In the genomic region with DNA sequence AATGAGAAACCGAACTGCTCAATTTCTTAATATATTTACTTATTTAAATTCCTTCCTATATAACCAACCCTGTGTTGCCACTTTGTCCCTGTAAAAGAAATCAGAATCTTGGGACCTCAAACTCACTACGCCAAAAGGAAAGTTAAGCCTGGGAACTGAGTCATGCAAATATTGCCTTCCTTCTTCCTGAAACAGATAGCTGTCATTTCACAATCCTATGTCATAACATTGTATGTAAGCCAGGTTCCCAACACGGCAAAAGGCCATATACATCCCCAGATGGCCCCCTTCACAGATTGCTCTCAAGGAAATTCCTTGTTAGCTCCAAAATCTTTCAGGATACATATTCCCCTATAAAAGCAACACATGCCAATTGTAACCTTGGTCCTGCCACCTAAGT, we compare ENCODE assay signal across 13 cellular contexts. TPM values are rescaled to one million over a fixed set of nuclear protein-coding genes. Genes with fewer than 3 reads are reported as not detected.
A peak's percentile ranks its signal among the peaks of the same experiment; 100 is the strongest.
DNase-seq lines count a peak whose midpoint lies in the region; ATAC-seq and TF ChIP-seq lines count a peak whose summit lies in the region.
"Had no signal": no experiment of that assay in that cellular context is flagged by ENCODE, and none has a peak within 500 bp of the region (broad histone marks: within the 10 kb centered on the region; RNA-seq: fewer than 3 reads in every experiment).

No MANE protein-coding gene starts in this region.

- H3K4me3 Mint-ChIP-seq in CD14-positive monocyte, result peak overlapping the region in 1 of 2 donors; percentile 52
- no peak overlapping the region for H3K4me3 Mint-ChIP-seq in activated CD8-positive, alpha-beta T cell treated with anti-CD3 and anti-CD28 coated beads for 36 hours

- H3K36me3 Mint-ChIP-seq in CD14-positive monocyte, result peaks cover 0 to 6% of the 10 kb centered on the region in 2 donors
- peaks cover 28% of the 10 kb centered on the region for H3K36me3 Mint-ChIP-seq in activated CD8-positive, alpha-beta T cell treated with anti-CD3 and anti-CD28 coated beads for 36 hours (ENCODE audit: low read depth)

- POLR2A ChIA-PET in activated CD8-positive, alpha-beta T cell treated with anti-CD3 and anti-CD28 coated beads for 36 hours (lab: Charles Lee), result no interaction called here

- peaks cover 74% of the 10 kb centered on the region for H3K4me1 Mint-ChIP-seq in CD14-positive monocyte
- peaks cover 89% of the 10 kb centered on the region for H3K4me1 Mint-ChIP-seq in activated CD8-positive, alpha-beta T cell treated with anti-CD3 and anti-CD28 coated beads for 36 hours (ENCODE audit: low read depth)

- intact Hi-C loops in CD14-positive monocyte (cut with micrococcal nuclease), result no loop called here
- intact Hi-C loops in activated CD8-positive, alpha-beta T cell treated with anti-CD3 and anti-CD28 coated beads for 36 hours (cut with micrococcal nuclease), result loop anchor here (5.0 kb wide), 1 partner anchor 87 kb away; no protein-coding TSS in a partner anchor

- peak overlapping the region; percentile 69 to 88 (median 79) for H3K27ac Mint-ChIP-seq in CD14-positive monocyte
- H3K27ac Mint-ChIP-seq in activated CD8-positive, alpha-beta T cell treated with anti-CD3 and anti-CD28 coated beads for 36 hours, result peak overlapping the region; percentile 85

- peaks cover 0 to 6% (median 1%) of the 10 kb centered on the region in 3 donors for H3K27me3 Mint-ChIP-seq in CD14-positive monocyte (ENCODE audit: low read depth in 3 of 3)
- H3K27me3 Mint-ChIP-seq in activated CD8-positive, alpha-beta T cell treated with anti-CD3 and anti-CD28 coated beads for 36 hours, result no peaks in the 10 kb centered on the region

- H3K9me3 Mint-ChIP-seq in CD14-positive monocyte, result peaks cover 0 to under 1% (median 0%) of the 10 kb centered on the region in 7 donors
- H3K9me3 Mint-ChIP-seq in activated CD8-positive, alpha-beta T cell treated with anti-CD3 and anti-CD28 coated beads for 36 hours, result no peaks in the 10 kb centered on the region

- CTCF ChIA-PET in activated CD8-positive, alpha-beta T cell treated with anti-CD3 and anti-CD28 coated beads for 36 hours (lab: Charles Lee), result interaction anchor here (0.7 to 1.1 kb wide), 2 partner anchors 32 to 90 kb away, joined by 3 read pairs; no protein-coding TSS in a partner anchor

- no peak for ATAC-seq in activated CD8-positive, alpha-beta T cell treated with anti-CD3 and anti-CD28 coated beads for 36 hours
- ATAC-seq in GM21526 (IDR thresholded peaks at IDR 0.05; ENCODE audit: low FRiP score, unreplicated experiment), result no peak
- ATAC-seq: sciatic nerve had no signal

- no peak for TF ChIP-seq CTCF in CD14-positive monocyte (IDR thresholded peaks at IDR 0.05)
- no peak for TF ChIP-seq CTCF in activated CD8-positive, alpha-beta T cell treated with anti-CD3 and anti-CD28 coated beads for 36 hours (IDR thresholded peaks at IDR 0.05)

- no peak for DNase-seq in CD14-positive monocyte (ENCODE audit: low spot score)
- DNase-seq in HT1080 (ENCODE audit: low read depth), result peak; percentile 6
- no peak for DNase-seq in activated CD8-positive, alpha-beta T cell treated with anti-CD3 and anti-CD28 coated beads for 36 hours
- peak; percentile 55 for DNase-seq in iris pigment epithelial cell (ENCODE audit: low read depth)
- DNase-seq in NCI-H446 (lab: John Stamatoyannopoulos, UW), result no peak
- DNase-seq in NCI-H82 treated with DMSO at 0.1 percent for 48 hours (lab: John Stamatoyannopoulos, UW; ENCODE audit: unreplicated experiment), result no peak
- no peak for DNase-seq in NCI-H1694 treated with DMSO at 0.1 percent for 48 hours (lab: John Stamatoyannopoulos, UW)
- DNase-seq: cerebellar nuclear complex; DMS153; NCI-H1105; stimulated activated CD4-positive, alpha-beta T cell treated with anti-CD3 and anti-CD28 coated beads, Interleukin-4, amount 100 ng/mL, for 24 hours had no signal

RNA-seq across cellular contexts. Expression of a gene that starts 39.7 kb away (rescaled TPM):
- polyA plus RNA-seq in CD14-positive monocyte, result 10 to 100 TPM; 18.9 to 22.3 TPM
- 4.4 and 7.0 TPM in 2 replicates for total RNA-seq in HT1080 (2014; rRNA removed; shearing (Covaris generic))
- 5.5 TPM in 2 replicates for polyA plus RNA-seq in HT1080 (2015; cell fraction: cytosol; rRNA removed)
- polyA plus RNA-seq in HT1080 (2015; cell fraction: nucleus; rRNA removed), result 4.3 TPM in 2 replicates
- 10 to 100 TPM; 32.5 to 32.6 TPM for total RNA-seq in activated CD8-positive, alpha-beta T cell treated with anti-CD3 and anti-CD28 coated beads for 36 hours

Comparison
In these comparisons a context has a peak if more than half of its experiments do, and no peak if none do; other contexts are left out.
1. DNase-seq: peak in HT1080 (single experiment) and iris pigment epithelial cell (single experiment); none in CD14-positive monocyte (single experiment), activated CD8-positive, alpha-beta T cell treated with anti-CD3 and anti-CD28 coated beads for 36 hours (single experiment), NCI-H446 (0 of 2), NCI-H82 treated with DMSO at 0.1 percent for 48 hours (single experiment) and NCI-H1694 treated with DMSO at 0.1 percent for 48 hours (single experiment).